Comparison of ENCODE assay signal across 6 cellular contexts in the genomic region with DNA sequence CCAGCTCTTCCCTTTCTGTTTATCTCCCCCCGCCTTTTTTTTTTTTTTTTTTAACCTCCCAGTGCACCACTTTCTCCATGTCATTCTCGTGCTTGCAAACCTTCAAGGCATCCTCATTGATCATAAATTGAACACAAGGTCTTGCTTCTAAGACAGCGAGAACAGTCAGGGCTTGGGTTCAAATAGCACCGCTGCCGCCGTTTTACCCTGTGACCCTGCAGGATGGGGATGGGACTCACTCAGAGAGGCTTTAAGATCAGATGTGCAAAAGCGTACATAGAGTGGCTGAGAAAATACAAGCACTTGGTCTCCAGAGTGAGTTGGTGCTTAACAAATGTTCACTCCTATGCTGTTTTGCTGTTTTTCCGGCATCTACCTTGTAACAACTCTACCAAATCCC.
"Had no signal": no experiment of that assay in that cellular context is flagged by ENCODE, and none has a peak within 500 bp of the region (broad histone marks: within the 10 kb centered on the region; RNA-seq: fewer than 3 reads in every experiment).

No MANE protein-coding gene starts in this region.

- ATAC-seq: HepG2, K562 had no signal

- H3K4me3 ChIP-seq: GM23248, K562 had no signal

- DNase-seq: GM23248, HCEC 1CT, KG1 had no signal

- H2AFZ ChIP-seq: GM23248 had no signal

- H3K9ac ChIP-seq: GM23248 had no signal

- H3K27ac ChIP-seq: GM23248, HL-60 had no signal
